8 cellular contexts compared by ENCODE assay signal in the genomic region with DNA sequence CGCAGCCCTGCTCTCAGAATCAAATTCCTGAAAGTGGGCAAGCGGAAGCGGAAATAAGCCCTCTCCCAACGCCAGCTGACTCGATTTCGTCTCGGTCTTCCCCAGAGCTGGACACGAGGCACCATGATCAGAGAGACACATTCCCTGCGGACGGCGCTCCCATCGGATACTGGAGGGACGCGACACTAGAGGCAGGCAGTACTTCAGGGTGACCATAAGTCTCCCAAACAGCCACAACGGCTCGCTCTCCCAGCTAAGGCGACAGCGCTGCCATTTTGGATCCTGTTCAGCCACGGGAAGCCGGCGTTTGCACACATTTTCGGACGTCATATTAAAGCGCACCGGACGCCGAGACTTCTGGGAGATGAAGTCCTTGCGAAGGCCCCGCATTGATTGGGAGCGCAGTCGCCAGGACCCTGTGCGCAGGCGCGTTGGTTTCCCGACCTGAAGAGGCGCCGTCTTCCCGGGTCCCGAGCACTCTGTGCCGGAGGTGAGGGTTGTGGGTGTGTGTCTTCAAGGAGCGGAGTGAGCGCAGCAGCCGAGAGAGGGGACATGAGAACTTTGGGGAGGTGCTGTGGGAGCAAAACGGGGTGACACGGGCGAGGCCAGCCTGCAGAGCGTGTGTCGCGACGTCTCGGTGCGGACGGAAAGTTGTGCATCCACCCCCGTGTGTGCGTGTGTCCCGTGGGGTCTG. TPM values are rescaled to one million over a fixed set of nuclear protein-coding genes. Genes with fewer than 3 reads are reported as not detected.
DNase-seq lines count a peak whose midpoint lies in the region; ATAC-seq and TF ChIP-seq lines count a peak whose summit lies in the region.

A gene (plus strand): TSS at position 439 of the 694 bp plus-strand sequence. CDS start 10,418 bp downstream, outside the sequence.

- peak within 1 kb of the TSS; percentile 98 for H3K4me3 ChIP-seq in CD8-positive, alpha-beta T cell (ENCODE audit: low read depth, low read length)
- peak within 1 kb of the TSS; percentile 95 to 99 for H3K4me3 ChIP-seq in duodenal mucosa (ENCODE audit: low read depth in 1 of 2, low read length in 2 of 2)
- H3K4me3 ChIP-seq in right lobe of liver: peak within 1 kb of the TSS; percentile 71 to 91 (median 81)

- DNase-seq in CD8-positive, alpha-beta T cell: peak; percentile 91 to 99 (median 97)
- DNase-seq in HK-2 (ENCODE audit: unreplicated experiment): peak; percentile 97
- DNase-seq in NCI-H82 treated with DMSO at 0.1 percent for 48 hours (lab: John Stamatoyannopoulos, UW; ENCODE audit: unreplicated experiment): peak; percentile 91
- peak; percentile 97 for DNase-seq in activated CD4-positive, alpha-beta memory T cell treated with anti-CD3 and anti-CD28 coated beads, Interleukin-2, amount 10 ng/mL, durations not matched to agents 7 days and 5 days
- DNase-seq in right lobe of liver: peak; percentile 97 to 99 (median 98)
- peak; percentile 98 for DNase-seq in stimulated activated CD4-positive, alpha-beta T cell treated with anti-CD3 and anti-CD28 coated beads, Interleukin-4, amount 100 ng/mL, for 24 hours

- peak; percentile 94 for ATAC-seq in CD8-positive, alpha-beta T cell
- ATAC-seq in GM19455 (IDR thresholded peaks at IDR 0.05; ENCODE audit: unreplicated experiment) (peak; percentile 92), right lobe of liver (peak; percentile 97 to 98 (median 97))

- TF ChIP-seq CTCF in CD8-positive, alpha-beta T cell (IDR thresholded peaks at IDR 0.05): no peak
- TF ChIP-seq CTCF in right lobe of liver (IDR thresholded peaks at IDR 0.05): no peak

- TF ChIP-seq POLR2A in right lobe of liver (IDR thresholded peaks at IDR 0.05): peak; percentile 75

- H3K27ac Mint-ChIP-seq in CD8-positive, alpha-beta T cell: peak within 1 kb of the TSS; percentile 96
- peak within 1 kb of the TSS; percentile 92 for H3K27ac Mint-ChIP-seq in activated CD4-positive, alpha-beta memory T cell treated with anti-CD3 and anti-CD28 coated beads, Interleukin-2, amount 10 ng/mL, durations not matched to agents 7 days and 5 days

- intact Hi-C loops in CD8-positive, alpha-beta T cell (cut with DNase I, micrococcal nuclease): loop anchor here (1.0 to 2.0 kb wide), 5 partner anchors 42 to 237 kb away; a partner anchor contains a TSS
- intact Hi-C loops in right lobe of liver (cut with DNase I): no loop called here

- H3K4me1 ChIP-seq in CD8-positive, alpha-beta T cell (ENCODE audit: insufficient read depth, low read length): peaks cover 18% of the 10 kb centered on the region
- H3K4me1 ChIP-seq in duodenal mucosa (ENCODE audit: control insufficient read depth in 1 of 2, insufficient read depth in 2 of 2, low read length in 2 of 2): peaks cover 14 to 16% of the 10 kb centered on the region in 2 donors
- H3K4me1 ChIP-seq in right lobe of liver: peaks cover 0 to 18% (median 3%) of the 10 kb centered on the region in 4 donors

- H3K9ac ChIP-seq in duodenal mucosa (ENCODE audit: low read depth in 1 of 2, low read length in 2 of 2): peak within 1 kb of the TSS; percentile 86 to 97

- H3K36me3 ChIP-seq in CD8-positive, alpha-beta T cell (ENCODE audit: insufficient read depth, low read length): no peaks in the 10 kb centered on the region
- H3K36me3 ChIP-seq in duodenal mucosa (ENCODE audit: control insufficient read depth in 1 of 2, insufficient read depth in 2 of 2, low read length in 2 of 2) (no peaks in the 10 kb centered on the region), right lobe of liver (no peaks in the 10 kb centered on the region)

- peak within 1 kb of the TSS; percentile 90 for H3K27ac ChIP-seq in CD8-positive, alpha-beta T cell (ENCODE audit: low read depth, low read length)
- H3K27ac ChIP-seq in duodenal mucosa (ENCODE audit: low read depth, low read length): peak within 1 kb of the TSS; percentile 86
- peak within 1 kb of the TSS; percentile 90 to 93 (median 92) for H3K27ac ChIP-seq in right lobe of liver

- H3K36me3 Mint-ChIP-seq in CD8-positive, alpha-beta T cell: peaks cover 10% of the 10 kb centered on the region
- H3K36me3 Mint-ChIP-seq in activated CD4-positive, alpha-beta memory T cell treated with anti-CD3 and anti-CD28 coated beads, Interleukin-2, amount 10 ng/mL, durations not matched to agents 7 days and 5 days (ENCODE audit: low read depth): peaks cover 29% of the 10 kb centered on the region

- H3K27me3 Mint-ChIP-seq in CD8-positive, alpha-beta T cell (ENCODE audit: low read depth): no peaks in the 10 kb centered on the region
- no peaks in the 10 kb centered on the region for H3K27me3 Mint-ChIP-seq in activated CD4-positive, alpha-beta memory T cell treated with anti-CD3 and anti-CD28 coated beads, Interleukin-2, amount 10 ng/mL, durations not matched to agents 7 days and 5 days

- POLR2A ChIA-PET in CD8-positive, alpha-beta T cell (lab: Charles Lee): interaction anchor here (1.0 to 1.9 kb wide), 7 partner anchors 10 to 237 kb away, joined by 3 to 11 read pairs (median 4); a partner anchor contains a TSS
- POLR2A ChIA-PET in activated CD4-positive, alpha-beta memory T cell treated with anti-CD3 and anti-CD28 coated beads, Interleukin-2, amount 10 ng/mL, durations not matched to agents 7 days and 5 days (lab: Charles Lee): interaction anchor here (0.8 to 6.0 kb wide), 9 partner anchors 17 to 238 kb away, joined by 3 to 41 read pairs (median 4); a partner anchor contains a TSS

- H3K27me3 ChIP-seq in CD8-positive, alpha-beta T cell (ENCODE audit: insufficient read depth, low read length): no peaks in the 10 kb centered on the region
- H3K27me3 ChIP-seq in duodenal mucosa (ENCODE audit: control insufficient read depth in 1 of 2, insufficient read depth in 2 of 2, low read length in 2 of 2) (no peaks in the 10 kb centered on the region), right lobe of liver (no peaks in the 10 kb centered on the region)

- 0% methylated on average over 36 of the region's 56 CpGs for WGBS in right lobe of liver (ENCODE audit: insufficient coverage, low coverage, low lambda C conversion rate, missing lambda C conversion rate)

- H3K9me3 ChIP-seq in CD8-positive, alpha-beta T cell (ENCODE audit: low read length): no peaks in the 10 kb centered on the region
- no peaks in the 10 kb centered on the region for H3K9me3 ChIP-seq in duodenal mucosa (ENCODE audit: control insufficient read depth in 1 of 2, low read length in 2 of 2)
- no peaks in the 10 kb centered on the region for H3K9me3 ChIP-seq in right lobe of liver

- no peaks in the 10 kb centered on the region for H3K9me3 Mint-ChIP-seq in CD8-positive, alpha-beta T cell
- peaks cover 12% of the 10 kb centered on the region for H3K9me3 Mint-ChIP-seq in activated CD4-positive, alpha-beta memory T cell treated with anti-CD3 and anti-CD28 coated beads, Interleukin-2, amount 10 ng/mL, durations not matched to agents 7 days and 5 days

- H3K4me1 Mint-ChIP-seq in CD8-positive, alpha-beta T cell (ENCODE audit: low read depth): peaks cover 40% of the 10 kb centered on the region
- peaks cover 31% of the 10 kb centered on the region for H3K4me1 Mint-ChIP-seq in activated CD4-positive, alpha-beta memory T cell treated with anti-CD3 and anti-CD28 coated beads, Interleukin-2, amount 10 ng/mL, durations not matched to agents 7 days and 5 days

- CTCF ChIA-PET in CD8-positive, alpha-beta T cell (lab: Charles Lee): interaction anchor here (0.7 to 2.4 kb wide), 7 partner anchors 21 to 179 kb away, joined by 3 to 8 read pairs (median 3); a partner anchor contains a TSS
- CTCF ChIA-PET in activated CD4-positive, alpha-beta memory T cell treated with anti-CD3 and anti-CD28 coated beads, Interleukin-2, amount 10 ng/mL, durations not matched to agents 7 days and 5 days (lab: Charles Lee): interaction anchor here (0.7 to 3.6 kb wide), 9 partner anchors 11 to 209 kb away, joined by 3 to 15 read pairs (median 5); a partner anchor contains a TSS

- H3K4me3 Mint-ChIP-seq in CD8-positive, alpha-beta T cell: peak within 1 kb of the TSS; percentile 99
- H3K4me3 Mint-ChIP-seq in activated CD4-positive, alpha-beta memory T cell treated with anti-CD3 and anti-CD28 coated beads, Interleukin-2, amount 10 ng/mL, durations not matched to agents 7 days and 5 days: peak within 1 kb of the TSS; percentile 100

RNA-seq across cellular contexts. Expression of the gene that starts here (rescaled TPM):
- under 1 TPM; 0.25 to 0.27 TPM for total RNA-seq in CD8-positive, alpha-beta T cell
- 1 to 10 TPM; 3.5 to 3.9 TPM for total RNA-seq in activated CD4-positive, alpha-beta memory T cell treated with anti-CD3 and anti-CD28 coated beads, Interleukin-2, amount 10 ng/mL, durations not matched to agents 7 days and 5 days
- total RNA-seq in right lobe of liver: 1 to 10 TPM; 1.1 to 2.0 (median 1.8) TPM

Comparison
In these comparisons a context has a peak if more than half of its experiments do, and no peak if none do; other contexts are left out.
1. Peak in every context shown above with its lines: DNase-seq, ATAC-seq, H3K4me3 ChIP-seq and H3K27ac ChIP-seq.
2. Peak in DNase-seq, ATAC-seq, H3K4me3 ChIP-seq and H3K27ac ChIP-seq in CD8-positive, alpha-beta T cell; RNA of the gene not detected or under 1 TPM.
3. intact Hi-C loops: an anchor here in CD8-positive, alpha-beta T cell (1.0 to 2.0 kb wide); none called in right lobe of liver.